ENCODE assay signal across 2 cellular contexts in genomic region chr22:29265929-29266328, GRCh38.
TF ChIP-seq lines count a peak whose summit lies in the region.

No MANE protein-coding gene starts in this region.

TF ChIP-seq in K562, 482 proteins besides CTCF, POLR2A, EP300 and RAD21:
- TF ChIP-seq FOXJ2 (tag; IDR thresholded peaks at IDR 0.05) = no peak
- TF ChIP-seq SIRT6 (IDR thresholded peaks at IDR 0.05; ENCODE audit: low read depth, low read length) = no peak
- TF ChIP-seq KLF1 (tag; IDR thresholded peaks at IDR 0.05) = no peak
- TF ChIP-seq CHD7 (IDR thresholded peaks at IDR 0.05; ENCODE audit: low read depth, low read length) = no peak
- TF ChIP-seq ZBTB43 (CRISPR knock-in tag; IDR thresholded peaks at IDR 0.05) = no peak
- TF ChIP-seq, protein P1, sequence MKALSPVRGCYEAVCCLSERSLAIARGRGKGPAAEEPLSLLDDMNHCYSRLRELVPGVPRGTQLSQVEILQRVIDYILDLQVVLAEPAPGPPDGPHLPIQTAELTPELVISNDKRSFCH (CRISPR knock-in tag; IDR thresholded peaks at IDR 0.05) = no peak
- TF ChIP-seq, protein P1 (tag; IDR thresholded peaks at IDR 0.05) = no peak
- no peak for TF ChIP-seq SRSF9 (IDR thresholded peaks at IDR 0.05; ENCODE audit: borderline replicate concordance, low read depth, low read length)

TF ChIP-seq in neural cell, 6 proteins besides CTCF, POLR2A, EP300 and RAD21:
- no peak for TF ChIP-seq TAF1 (IDR thresholded peaks at IDR 0.05; ENCODE audit: low read depth)
- no peak for TF ChIP-seq MXI1 (conservative IDR thresholded peaks at IDR 0.05; ENCODE audit: poor library complexity, severe bottlenecking)
- TF ChIP-seq, protein P2, sequence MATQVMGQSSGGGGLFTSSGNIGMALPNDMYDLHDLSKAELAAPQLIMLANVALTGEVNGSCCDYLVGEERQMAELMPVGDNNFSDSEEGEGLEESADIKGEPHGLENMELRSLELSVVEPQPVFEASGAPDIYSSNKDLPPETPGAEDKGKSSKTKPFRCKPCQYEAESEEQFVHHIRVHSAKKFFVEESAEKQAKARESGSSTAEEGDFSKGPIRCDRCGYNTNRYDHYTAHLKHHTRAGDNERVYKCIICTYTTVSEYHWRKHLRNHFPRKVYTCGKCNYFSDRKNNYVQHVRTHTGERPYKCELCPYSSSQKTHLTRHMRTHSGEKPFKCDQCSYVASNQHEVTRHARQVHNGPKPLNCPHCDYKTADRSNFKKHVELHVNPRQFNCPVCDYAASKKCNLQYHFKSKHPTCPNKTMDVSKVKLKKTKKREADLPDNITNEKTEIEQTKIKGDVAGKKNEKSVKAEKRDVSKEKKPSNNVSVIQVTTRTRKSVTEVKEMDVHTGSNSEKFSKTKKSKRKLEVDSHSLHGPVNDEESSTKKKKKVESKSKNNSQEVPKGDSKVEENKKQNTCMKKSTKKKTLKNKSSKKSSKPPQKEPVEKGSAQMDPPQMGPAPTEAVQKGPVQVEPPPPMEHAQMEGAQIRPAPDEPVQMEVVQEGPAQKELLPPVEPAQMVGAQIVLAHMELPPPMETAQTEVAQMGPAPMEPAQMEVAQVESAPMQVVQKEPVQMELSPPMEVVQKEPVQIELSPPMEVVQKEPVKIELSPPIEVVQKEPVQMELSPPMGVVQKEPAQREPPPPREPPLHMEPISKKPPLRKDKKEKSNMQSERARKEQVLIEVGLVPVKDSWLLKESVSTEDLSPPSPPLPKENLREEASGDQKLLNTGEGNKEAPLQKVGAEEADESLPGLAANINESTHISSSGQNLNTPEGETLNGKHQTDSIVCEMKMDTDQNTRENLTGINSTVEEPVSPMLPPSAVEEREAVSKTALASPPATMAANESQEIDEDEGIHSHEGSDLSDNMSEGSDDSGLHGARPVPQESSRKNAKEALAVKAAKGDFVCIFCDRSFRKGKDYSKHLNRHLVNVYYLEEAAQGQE (IDR thresholded peaks at IDR 0.05; ENCODE audit: borderline replicate concordance) = no peak
- no peak for TF ChIP-seq SMC3 (conservative IDR thresholded peaks at IDR 0.05; ENCODE audit: poor library complexity)
- TF ChIP-seq EZH2 (IDR thresholded peaks at IDR 0.05; ENCODE audit: borderline replicate concordance, insufficient read depth, low read length, poor library complexity, severe bottlenecking) = no peak
- TF ChIP-seq POLR2AphosphoS5 (IDR thresholded peaks at IDR 0.05) = no peak
